6 cellular contexts compared by ENCODE assay signal in the genomic region with DNA sequence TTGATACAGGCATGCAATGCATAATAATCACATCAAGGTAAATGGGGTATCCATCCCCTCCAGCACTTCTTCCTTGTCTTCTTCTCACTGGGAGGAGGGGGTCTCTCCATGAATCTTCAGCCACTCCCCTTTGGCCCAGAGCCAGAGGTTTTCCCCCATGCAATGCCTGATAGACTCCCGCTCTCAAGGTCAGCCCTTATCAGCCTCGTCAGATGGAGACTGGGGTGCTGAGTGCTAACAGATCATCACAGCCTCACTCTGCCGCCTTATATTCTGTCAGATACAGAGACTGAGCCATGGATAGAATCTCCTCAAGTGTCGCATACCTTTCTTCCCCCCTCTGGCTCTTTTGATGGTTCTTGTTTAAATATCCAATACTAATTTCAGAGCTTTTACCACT.
"Had no signal": no experiment of that assay in that cellular context is flagged by ENCODE, and none has a peak within 500 bp of the region (broad histone marks: within the 10 kb centered on the region; RNA-seq: fewer than 3 reads in every experiment).

No MANE protein-coding gene starts in this region.

- ATAC-seq: HepG2 had no signal

- H3K27me3 Mint-ChIP-seq: IgD-negative memory B cell had no signal

- H3K27ac ChIP-seq: HL-60 had no signal

- FAIRE-seq: HepG2, HTR-8/SVneo had no signal

- H3K27ac Mint-ChIP-seq: IgD-negative memory B cell had no signal

- H3K36me3 Mint-ChIP-seq: IgD-negative memory B cell had no signal

- DNase-seq: IMR-90, KBM-7 had no signal

- H3K4me3 Mint-ChIP-seq: IgD-negative memory B cell had no signal

- H3K4me1 Mint-ChIP-seq: IgD-negative memory B cell had no signal
